10 cellular contexts compared by ENCODE assay signal in the genomic region with DNA sequence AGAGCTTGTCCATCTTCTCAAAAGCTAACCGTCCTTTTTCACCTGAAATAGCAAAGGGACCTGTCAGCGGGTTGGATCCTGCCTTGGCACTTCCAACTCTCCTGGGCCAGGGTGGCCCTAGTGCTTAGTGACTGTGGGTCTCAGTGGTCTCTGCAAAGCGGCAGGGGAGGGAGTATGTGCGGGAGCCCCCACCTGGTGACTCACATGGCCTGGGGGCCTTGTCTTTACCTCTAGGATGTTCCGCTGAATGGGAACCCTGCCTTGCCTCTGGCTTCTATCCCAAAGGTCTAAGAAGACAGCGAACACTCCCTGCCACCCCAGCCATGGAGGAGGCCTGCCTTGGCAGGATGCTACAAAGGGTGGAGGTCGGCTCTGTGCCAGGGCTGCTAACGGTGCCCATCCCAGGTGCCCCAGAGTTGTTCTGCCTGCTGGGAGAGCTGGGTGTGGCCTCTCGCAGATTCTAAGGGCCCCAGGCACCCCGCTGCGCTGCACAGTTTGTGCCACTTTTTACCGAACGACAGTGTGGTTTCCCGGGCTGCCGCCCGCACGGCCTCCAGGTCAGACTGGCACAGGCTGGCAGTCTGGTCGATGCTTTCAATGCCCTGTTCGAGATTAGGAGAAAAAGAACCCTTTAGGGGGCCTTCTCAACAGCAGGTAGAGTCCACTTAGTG.
A peak's percentile ranks its signal among the peaks of the same experiment; 100 is the strongest.
DNase-seq lines count a peak whose midpoint lies in the region; ATAC-seq and TF ChIP-seq lines count a peak whose summit lies in the region.
"Had no signal": no experiment of that assay in that cellular context is flagged by ENCODE, and none has a peak within 500 bp of the region (broad histone marks: within the 10 kb centered on the region; RNA-seq: fewer than 3 reads in every experiment).

No MANE protein-coding gene starts in this region.

- TF ChIP-seq POLR2A in GM19193 (IDR thresholded peaks at IDR 0.05; ENCODE audit: extremely low read depth, insufficient read depth, insufficient read length) = peak; percentile 10

- no peak for ATAC-seq in activated T-helper 17 cell treated with anti-CD3 and anti-CD28 coated beads, Interleukin-2, amount 50 U/mL, for 72 hours (replicated peaks)

- no peaks in the 10 kb centered on the region for H3K79me1 ChIP-seq in trophoblast cell (ENCODE audit: low read length)

- H3K36me3 Mint-ChIP-seq in activated T-helper 17 cell treated with anti-CD3 and anti-CD28 coated beads, Interleukin-2, amount 50 U/mL, for 72 hours (ENCODE audit: low read depth) = peaks cover 76% of the 10 kb centered on the region
- peaks cover 9 to 57% of the 10 kb centered on the region in 2 donors for H3K36me3 Mint-ChIP-seq in CD4-positive, alpha-beta memory T cell

- no CpG with 5 or more reads among the region's 19 CpGs for WGBS in trophoblast cell (ENCODE audit: extremely low coverage, insufficient coverage, insufficient read length)

- no peaks in the 10 kb centered on the region for H3K27me3 Mint-ChIP-seq in activated T-helper 17 cell treated with anti-CD3 and anti-CD28 coated beads, Interleukin-2, amount 50 U/mL, for 72 hours
- H3K27me3 Mint-ChIP-seq in CD4-positive, alpha-beta memory T cell = no peaks in the 10 kb centered on the region

- TF ChIP-seq CTCF in dorsolateral prefrontal cortex (IDR thresholded peaks at IDR 0.05 in 54 of 56, conservative IDR thresholded peaks at IDR 0.05 in 2 of 56; ENCODE audit: low read depth in 1 of 56, partially characterized antibody in 56 of 56) = no peak

- POLR2A ChIA-PET in CD4-positive, alpha-beta memory T cell (lab: Charles Lee; ENCODE audit: partially characterized antibody) = interaction anchor here (0.6 kb wide), 1 partner anchor 76 kb away, joined by 3 read pairs; no protein-coding TSS in a partner anchor

- H3K9me3 ChIP-seq in trophoblast cell (ENCODE audit: insufficient read depth, low read depth, low read length) = peaks cover 2% of the 10 kb centered on the region
- no peaks in the 10 kb centered on the region for H3K9me3 ChIP-seq in CD4-positive, alpha-beta memory T cell (ENCODE audit: control insufficient read depth in 1 of 2, low read length in 2 of 2)
- H3K9me3 ChIP-seq: ovary, thoracic aorta had no signal

- H4K91ac ChIP-seq in trophoblast cell (ENCODE audit: low read depth, low read length) = no peak overlapping the region

- no peak overlapping the region for H3K4ac ChIP-seq in trophoblast cell (ENCODE audit: low read depth, low read length)

- H3K36me3 ChIP-seq in trophoblast cell (ENCODE audit: control insufficient read depth in 1 of 2, insufficient read depth in 2 of 2, low read length in 2 of 2) = peaks cover 30 to 41% of the 10 kb centered on the region in 2 experiments
- peaks cover 44% of the 10 kb centered on the region for H3K36me3 ChIP-seq in CD4-positive, alpha-beta memory T cell (ENCODE audit: insufficient read depth, low read length)
- H3K36me3 ChIP-seq: ovary had no signal

- H3K4me3 ChIP-seq in trophoblast cell (ENCODE audit: low read depth, low read length) (no peak overlapping the region), dorsolateral prefrontal cortex (no peak overlapping the region)
- H3K4me3 ChIP-seq in CD4-positive, alpha-beta memory T cell (ENCODE audit: low read length in 2 of 2) = no peak overlapping the region
- H3K4me3 ChIP-seq: GM12878, ovary, thoracic aorta had no signal

- H3K23ac ChIP-seq in trophoblast cell (ENCODE audit: low read length) = no peak overlapping the region

- H3K27ac Mint-ChIP-seq in activated T-helper 17 cell treated with anti-CD3 and anti-CD28 coated beads, Interleukin-2, amount 50 U/mL, for 72 hours = peak overlapping the region; percentile 20
- peak overlapping the region in 1 of 7 donors; percentile 83 for H3K27ac Mint-ChIP-seq in CD4-positive, alpha-beta memory T cell

- H3K27me3 ChIP-seq in trophoblast cell (ENCODE audit: insufficient read depth, low read length) (no peaks in the 10 kb centered on the region), dorsolateral prefrontal cortex (no peaks in the 10 kb centered on the region)
- no peaks in the 10 kb centered on the region for H3K27me3 ChIP-seq in CD4-positive, alpha-beta memory T cell (ENCODE audit: insufficient read depth, low read length)
- H3K27me3 ChIP-seq: ovary had no signal

- no peak overlapping the region for H3K9ac ChIP-seq in trophoblast cell (ENCODE audit: low read length)

- H3K79me2 ChIP-seq in trophoblast cell (ENCODE audit: control insufficient read depth, insufficient read depth, low read length, poor library complexity) = no peaks in the 10 kb centered on the region

- H2BK12ac ChIP-seq in trophoblast cell (ENCODE audit: low read length) = no peak overlapping the region

- no peak overlapping the region for H3K4me2 ChIP-seq in trophoblast cell (ENCODE audit: low read length)

- intact Hi-C loops in CD4-positive, alpha-beta memory T cell (cut with micrococcal nuclease) = no loop called here
- intact Hi-C loops in dorsolateral prefrontal cortex (cut with DNase I) = no loop called here

- no peak overlapping the region for H2AFZ ChIP-seq in trophoblast cell (ENCODE audit: insufficient read depth, low read length, poor library complexity)

- no peak overlapping the region for H3K14ac ChIP-seq in trophoblast cell (ENCODE audit: low read length)

- no peak overlapping the region for H3K18ac ChIP-seq in trophoblast cell (ENCODE audit: low read length)

- H2AK5ac ChIP-seq in trophoblast cell (ENCODE audit: low read length) = no peak overlapping the region

- no peak overlapping the region for H4K8ac ChIP-seq in trophoblast cell (ENCODE audit: low read depth, low read length)

- CTCF ChIA-PET in CD4-positive, alpha-beta memory T cell (lab: Charles Lee; ENCODE audit: partially characterized antibody) = interaction anchor here (1.0 to 2.4 kb wide), 22 partner anchors 10 to 468 kb away, joined by 3 to 18 read pairs (median 4); no protein-coding TSS in a partner anchor

- no peak overlapping the region for H3K27ac ChIP-seq in trophoblast cell (ENCODE audit: low read depth, low read length)
- H3K27ac ChIP-seq in CD4-positive, alpha-beta memory T cell (ENCODE audit: low read depth, low read length) = no peak overlapping the region
- peak overlapping the region in 3 of 59 donors; percentile 17 to 33 (median 19) for H3K27ac ChIP-seq in dorsolateral prefrontal cortex
- H3K27ac ChIP-seq: ovary, thoracic aorta had no signal

- H2BK120ac ChIP-seq in trophoblast cell (ENCODE audit: insufficient read depth, low read length, poor library complexity) = no peak overlapping the region

- no peak overlapping the region for H4K12ac ChIP-seq in trophoblast cell (ENCODE audit: low read depth, low read length)

- H3K9me3 Mint-ChIP-seq in activated T-helper 17 cell treated with anti-CD3 and anti-CD28 coated beads, Interleukin-2, amount 50 U/mL, for 72 hours = no peaks in the 10 kb centered on the region
- no peaks in the 10 kb centered on the region for H3K9me3 Mint-ChIP-seq in CD4-positive, alpha-beta memory T cell

- H3K4me1 Mint-ChIP-seq in activated T-helper 17 cell treated with anti-CD3 and anti-CD28 coated beads, Interleukin-2, amount 50 U/mL, for 72 hours = peaks cover 5% of the 10 kb centered on the region
- peaks cover 1 to 15% (median 4%) of the 10 kb centered on the region in 4 donors for H3K4me1 Mint-ChIP-seq in CD4-positive, alpha-beta memory T cell

- no peak overlapping the region for H3K4me3 Mint-ChIP-seq in activated T-helper 17 cell treated with anti-CD3 and anti-CD28 coated beads, Interleukin-2, amount 50 U/mL, for 72 hours
- H3K4me3 Mint-ChIP-seq in CD4-positive, alpha-beta memory T cell = no peak overlapping the region

- peaks cover 17 to 21% of the 10 kb centered on the region in 2 experiments for H3K4me1 ChIP-seq in trophoblast cell (ENCODE audit: control insufficient read depth in 1 of 2, insufficient read depth in 2 of 2, low read length in 2 of 2)
- no peaks in the 10 kb centered on the region for H3K4me1 ChIP-seq in CD4-positive, alpha-beta memory T cell (ENCODE audit: insufficient read depth, low read length)

- DNase-seq in DMS79 treated with DMSO at 0.1 percent for 48 hours (lab: John Stamatoyannopoulos, UW) = peak; percentile 81
- DNase-seq in trophoblast cell = peak; percentile 65 to 78
- DNase-seq in CD4-positive, alpha-beta memory T cell = no peak
- no peak for DNase-seq in dorsolateral prefrontal cortex
- no peak for DNase-seq in stimulated activated CD4-positive, alpha-beta T cell treated with anti-CD3 and anti-CD28 coated beads, Interleukin-4, amount 100 ng/mL, for 1 hour

- no peak overlapping the region for H2BK5ac ChIP-seq in trophoblast cell (ENCODE audit: low read depth, low read length, poor library complexity)

Comparison
In these comparisons a context has a peak if more than half of its experiments do, and no peak if none do; other contexts are left out.
1. DNase-seq: peak in DMS79 treated with DMSO at 0.1 percent for 48 hours (single experiment) and trophoblast cell (2 of 2); none in CD4-positive, alpha-beta memory T cell (0 of 5), dorsolateral prefrontal cortex (0 of 10) and stimulated activated CD4-positive, alpha-beta T cell treated with anti-CD3 and anti-CD28 coated beads, Interleukin-4, amount 100 ng/mL, for 1 hour (single experiment).